ENCODE assay signal across 18 cellular contexts in the genomic region with DNA sequence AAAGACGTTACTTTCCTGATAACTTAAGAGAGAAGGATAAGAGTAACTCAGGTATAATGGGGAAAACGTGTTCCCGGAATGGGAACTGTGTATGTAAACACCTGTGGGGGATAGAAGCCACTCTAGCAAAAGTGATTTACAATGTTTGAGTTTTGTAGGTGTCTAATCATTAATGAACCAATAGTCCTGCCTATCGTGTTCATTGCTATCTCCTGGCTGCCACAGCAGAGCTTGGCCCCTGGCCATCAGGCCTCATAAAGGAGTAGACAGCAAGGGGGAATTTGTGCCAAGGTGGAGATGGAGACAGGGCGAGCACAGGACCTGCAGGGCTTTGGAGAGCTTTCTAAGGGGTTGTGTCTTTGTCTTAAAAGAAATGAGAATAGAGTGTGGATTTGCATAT.
"Had no signal": no experiment of that assay in that cellular context is flagged by ENCODE, and none has a peak within 500 bp of the region (broad histone marks: within the 10 kb centered on the region; RNA-seq: fewer than 3 reads in every experiment).

No MANE protein-coding gene starts in this region.

- ATAC-seq: gastroesophageal sphincter; left colon; left ventricle myocardium superior; psoas muscle; sciatic nerve; stimulated activated naive B cell treated with anti-CD40 and anti-IgM and Interleukin-4, amounts not matched to agents 10 μg/mL and 1 μg/mL and 100 μg/mL, for 72 hours had no signal

- DNase-seq: dermis blood vessel endothelial cell; esophagus squamous epithelium; foreskin fibroblast; glutamatergic neuron; left colon; left ventricle myocardium superior; mesenchymal stem cell; midbrain; naive B cell; occipital lobe; psoas muscle; retina; stimulated activated CD4-positive, alpha-beta T cell treated with anti-CD3 and anti-CD28 coated beads, Interleukin-2, amount 100 ng/mL, for 24 hours; stimulated activated CD4-positive, alpha-beta T cell treated with anti-CD3 and anti-CD28 coated beads, Interleukin-4, amount 100 ng/mL, for 4 hours; stimulated activated naive B cell treated with anti-CD40 and anti-IgM and Interleukin-4, amounts not matched to agents 10 μg/mL and 1 μg/mL and 100 μg/mL, for 72 hours had no signal

- FAIRE-seq: colon had no signal
